Comparison of ENCODE assay signal across 1 cellular context in genomic region chr12:6764011-6764828, GRCh38.
TF ChIP-seq lines count a peak whose summit lies in the region.

No MANE protein-coding gene starts in this region.

TF ChIP-seq in H1, 55 proteins besides CTCF, POLR2A, EP300 and RAD21:
- TF ChIP-seq E2F6 (IDR thresholded peaks at IDR 0.05) (no peak), FOSL1 (IDR thresholded peaks at IDR 0.05; ENCODE audit: insufficient read depth, low read depth, low read length) (no peak), EZH2 (IDR thresholded peaks at IDR 0.05; ENCODE audit: low read depth, low read length, severe bottlenecking) (no peak), RXRA (IDR thresholded peaks at IDR 0.05; ENCODE audit: insufficient read depth, low read depth, low read length) (no peak), SIN3A (conservative IDR thresholded peaks at IDR 0.05 in 1 of 2, IDR thresholded peaks at IDR 0.05 in 1 of 2; ENCODE audit: low read depth in 1 of 2, low read length in 2 of 2) (no peak), TCF12 (IDR thresholded peaks at IDR 0.05; ENCODE audit: low read depth, low read length) (0 out of 2 replicates have a peak, but pooled peaks have one; percentile 5), ASH2L (IDR thresholded peaks at IDR 0.05; ENCODE audit: low read length) (peak; percentile 62), SRF (IDR thresholded peaks at IDR 0.05; ENCODE audit: low read depth, low read length) (peak; percentile 100), CEBPB (IDR thresholded peaks at IDR 0.05; ENCODE audit: low read depth, low read length) (no peak), SP4 (IDR thresholded peaks at IDR 0.05; ENCODE audit: low read length) (no peak), HDAC2 (IDR thresholded peaks at IDR 0.05; ENCODE audit: borderline replicate concordance in 1 of 2, low read depth in 2 of 2, low read length in 2 of 2) (peak; percentile 68 to 98), BCL11A (IDR thresholded peaks at IDR 0.05; ENCODE audit: low read depth in 2 of 2, low read length in 2 of 2) (no peak), GTF2F1 (IDR thresholded peaks at IDR 0.05; ENCODE audit: borderline replicate concordance, low read depth, low read length) (no peak), ZNF274 (IDR thresholded peaks at IDR 0.05; ENCODE audit: borderline replicate concordance, extremely low read depth, low read length) (no peak), BRCA1 (IDR thresholded peaks at IDR 0.05; ENCODE audit: low read depth, low read length) (no peak; the same call in 1 of the 2 replicates), YY1 (IDR thresholded peaks at IDR 0.05; ENCODE audit: low read depth, low read length) (no peak), KDM4A (IDR thresholded peaks at IDR 0.05; ENCODE audit: low read depth, low read length, severe bottlenecking) (no peak), JUND (IDR thresholded peaks at IDR 0.05; ENCODE audit: low read length) (no peak; the same call in 1 of the 2 replicates), RFX5 (IDR thresholded peaks at IDR 0.05; ENCODE audit: borderline replicate concordance, low read depth, low read length) (peak; percentile 98), EGR1 (IDR thresholded peaks at IDR 0.05; ENCODE audit: borderline replicate concordance, low read depth, low read length) (peak; percentile 52; the same call in 1 of the 2 replicates), SIRT6 (IDR thresholded peaks at IDR 0.05; ENCODE audit: low read length) (no peak), CBX8 (IDR thresholded peaks at IDR 0.05; ENCODE audit: borderline replicate concordance, low read depth, low read length) (no peak), POLR2AphosphoS5 (IDR thresholded peaks at IDR 0.05; ENCODE audit: low read depth, low read length) (no peak), TAF7 (optimal IDR thresholded peaks at IDR 0.05; ENCODE audit: borderline replicate concordance, low read depth, low read length) (no peak), PHF8 (conservative IDR thresholded peaks at IDR 0.05; ENCODE audit: low read depth, low read length) (no peak), SAP30 (IDR thresholded peaks at IDR 0.05; ENCODE audit: insufficient read depth, insufficient replicate concordance, low read length) (no peak), TBP (IDR thresholded peaks at IDR 0.05; ENCODE audit: low read depth, low read length) (peak; percentile 60; the same call in 1 of the 2 replicates), SP1 (IDR thresholded peaks at IDR 0.05; ENCODE audit: low read depth, low read length) (peak; percentile 93), NANOG (IDR thresholded peaks at IDR 0.05; ENCODE audit: insufficient read depth, low read depth, low read length, poor library complexity, severe bottlenecking) (no peak), RBBP5 (IDR thresholded peaks at IDR 0.05; ENCODE audit: borderline replicate concordance, low read depth, low read length) (no peak), CTBP2 (IDR thresholded peaks at IDR 0.05; ENCODE audit: borderline replicate concordance, insufficient read depth, insufficient read length, low read length) (peak; percentile 75), BACH1 (IDR thresholded peaks at IDR 0.05; ENCODE audit: low read length) (peak; percentile 87), CREB1 (IDR thresholded peaks at IDR 0.05) (peak; percentile 47; the same call in 1 of the 2 replicates), SUZ12 (IDR thresholded peaks at IDR 0.05; ENCODE audit: low read length) (peak; percentile 47; the same call in 1 of the 2 replicates), POU5F1 (IDR thresholded peaks at IDR 0.05; ENCODE audit: low read depth, low read length) (peak; percentile 24; the same call in 1 of the 2 replicates), KDM5A (IDR thresholded peaks at IDR 0.05; ENCODE audit: low read length) (no peak), HDAC6 (IDR thresholded peaks at IDR 0.05; ENCODE audit: low read depth, low read length) (no peak), NRF1 (IDR thresholded peaks at IDR 0.05; ENCODE audit: low read depth, low read length) (no peak), SP2 (IDR thresholded peaks at IDR 0.05; ENCODE audit: low read length) (no peak), KDM1A (IDR thresholded peaks at IDR 0.05; ENCODE audit: borderline replicate concordance, low read length) (no peak), CBX5 (IDR thresholded peaks at IDR 0.05; ENCODE audit: low read depth, low read length) (no peak), USF2 (IDR thresholded peaks at IDR 0.05; ENCODE audit: low read length) (no peak), RNF2 (IDR thresholded peaks at IDR 0.05; ENCODE audit: borderline replicate concordance, low read depth, low read length, missing control alignments, poor library complexity, severe bottlenecking) (no peak), TAF1 (IDR thresholded peaks at IDR 0.05; ENCODE audit: low read depth, low read length) (no peak; the same call in 1 of the 2 replicates), JUN (IDR thresholded peaks at IDR 0.05; ENCODE audit: low read depth, low read length) (no peak), MAFK (IDR thresholded peaks at IDR 0.05; ENCODE audit: low read depth, low read length) (no peak), SIX5 (IDR thresholded peaks at IDR 0.05; ENCODE audit: low read depth, low read length) (no peak), GABPA (IDR thresholded peaks at IDR 0.05; ENCODE audit: borderline replicate concordance, insufficient read depth, low read length) (no peak), CHD2 (IDR thresholded peaks at IDR 0.05; ENCODE audit: low read length) (peak; percentile 82; the same call in 1 of the 2 replicates), CHD1 (IDR thresholded peaks at IDR 0.05; ENCODE audit: low read depth, low read length) (no peak), TEAD4 (IDR thresholded peaks at IDR 0.05; ENCODE audit: low read depth, low read length) (peak; percentile 62; the same call in 1 of the 2 replicates), ATF2 (IDR thresholded peaks at IDR 0.05; ENCODE audit: low read length) (no peak)
- TF ChIP-seq, protein P1, sequence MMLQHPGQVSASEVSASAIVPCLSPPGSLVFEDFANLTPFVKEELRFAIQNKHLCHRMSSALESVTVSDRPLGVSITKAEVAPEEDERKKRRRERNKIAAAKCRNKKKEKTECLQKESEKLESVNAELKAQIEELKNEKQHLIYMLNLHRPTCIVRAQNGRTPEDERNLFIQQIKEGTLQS (IDR thresholded peaks at IDR 0.05; ENCODE audit: insufficient read depth, low read depth, low read length) = no peak
- TF ChIP-seq, protein P2, sequence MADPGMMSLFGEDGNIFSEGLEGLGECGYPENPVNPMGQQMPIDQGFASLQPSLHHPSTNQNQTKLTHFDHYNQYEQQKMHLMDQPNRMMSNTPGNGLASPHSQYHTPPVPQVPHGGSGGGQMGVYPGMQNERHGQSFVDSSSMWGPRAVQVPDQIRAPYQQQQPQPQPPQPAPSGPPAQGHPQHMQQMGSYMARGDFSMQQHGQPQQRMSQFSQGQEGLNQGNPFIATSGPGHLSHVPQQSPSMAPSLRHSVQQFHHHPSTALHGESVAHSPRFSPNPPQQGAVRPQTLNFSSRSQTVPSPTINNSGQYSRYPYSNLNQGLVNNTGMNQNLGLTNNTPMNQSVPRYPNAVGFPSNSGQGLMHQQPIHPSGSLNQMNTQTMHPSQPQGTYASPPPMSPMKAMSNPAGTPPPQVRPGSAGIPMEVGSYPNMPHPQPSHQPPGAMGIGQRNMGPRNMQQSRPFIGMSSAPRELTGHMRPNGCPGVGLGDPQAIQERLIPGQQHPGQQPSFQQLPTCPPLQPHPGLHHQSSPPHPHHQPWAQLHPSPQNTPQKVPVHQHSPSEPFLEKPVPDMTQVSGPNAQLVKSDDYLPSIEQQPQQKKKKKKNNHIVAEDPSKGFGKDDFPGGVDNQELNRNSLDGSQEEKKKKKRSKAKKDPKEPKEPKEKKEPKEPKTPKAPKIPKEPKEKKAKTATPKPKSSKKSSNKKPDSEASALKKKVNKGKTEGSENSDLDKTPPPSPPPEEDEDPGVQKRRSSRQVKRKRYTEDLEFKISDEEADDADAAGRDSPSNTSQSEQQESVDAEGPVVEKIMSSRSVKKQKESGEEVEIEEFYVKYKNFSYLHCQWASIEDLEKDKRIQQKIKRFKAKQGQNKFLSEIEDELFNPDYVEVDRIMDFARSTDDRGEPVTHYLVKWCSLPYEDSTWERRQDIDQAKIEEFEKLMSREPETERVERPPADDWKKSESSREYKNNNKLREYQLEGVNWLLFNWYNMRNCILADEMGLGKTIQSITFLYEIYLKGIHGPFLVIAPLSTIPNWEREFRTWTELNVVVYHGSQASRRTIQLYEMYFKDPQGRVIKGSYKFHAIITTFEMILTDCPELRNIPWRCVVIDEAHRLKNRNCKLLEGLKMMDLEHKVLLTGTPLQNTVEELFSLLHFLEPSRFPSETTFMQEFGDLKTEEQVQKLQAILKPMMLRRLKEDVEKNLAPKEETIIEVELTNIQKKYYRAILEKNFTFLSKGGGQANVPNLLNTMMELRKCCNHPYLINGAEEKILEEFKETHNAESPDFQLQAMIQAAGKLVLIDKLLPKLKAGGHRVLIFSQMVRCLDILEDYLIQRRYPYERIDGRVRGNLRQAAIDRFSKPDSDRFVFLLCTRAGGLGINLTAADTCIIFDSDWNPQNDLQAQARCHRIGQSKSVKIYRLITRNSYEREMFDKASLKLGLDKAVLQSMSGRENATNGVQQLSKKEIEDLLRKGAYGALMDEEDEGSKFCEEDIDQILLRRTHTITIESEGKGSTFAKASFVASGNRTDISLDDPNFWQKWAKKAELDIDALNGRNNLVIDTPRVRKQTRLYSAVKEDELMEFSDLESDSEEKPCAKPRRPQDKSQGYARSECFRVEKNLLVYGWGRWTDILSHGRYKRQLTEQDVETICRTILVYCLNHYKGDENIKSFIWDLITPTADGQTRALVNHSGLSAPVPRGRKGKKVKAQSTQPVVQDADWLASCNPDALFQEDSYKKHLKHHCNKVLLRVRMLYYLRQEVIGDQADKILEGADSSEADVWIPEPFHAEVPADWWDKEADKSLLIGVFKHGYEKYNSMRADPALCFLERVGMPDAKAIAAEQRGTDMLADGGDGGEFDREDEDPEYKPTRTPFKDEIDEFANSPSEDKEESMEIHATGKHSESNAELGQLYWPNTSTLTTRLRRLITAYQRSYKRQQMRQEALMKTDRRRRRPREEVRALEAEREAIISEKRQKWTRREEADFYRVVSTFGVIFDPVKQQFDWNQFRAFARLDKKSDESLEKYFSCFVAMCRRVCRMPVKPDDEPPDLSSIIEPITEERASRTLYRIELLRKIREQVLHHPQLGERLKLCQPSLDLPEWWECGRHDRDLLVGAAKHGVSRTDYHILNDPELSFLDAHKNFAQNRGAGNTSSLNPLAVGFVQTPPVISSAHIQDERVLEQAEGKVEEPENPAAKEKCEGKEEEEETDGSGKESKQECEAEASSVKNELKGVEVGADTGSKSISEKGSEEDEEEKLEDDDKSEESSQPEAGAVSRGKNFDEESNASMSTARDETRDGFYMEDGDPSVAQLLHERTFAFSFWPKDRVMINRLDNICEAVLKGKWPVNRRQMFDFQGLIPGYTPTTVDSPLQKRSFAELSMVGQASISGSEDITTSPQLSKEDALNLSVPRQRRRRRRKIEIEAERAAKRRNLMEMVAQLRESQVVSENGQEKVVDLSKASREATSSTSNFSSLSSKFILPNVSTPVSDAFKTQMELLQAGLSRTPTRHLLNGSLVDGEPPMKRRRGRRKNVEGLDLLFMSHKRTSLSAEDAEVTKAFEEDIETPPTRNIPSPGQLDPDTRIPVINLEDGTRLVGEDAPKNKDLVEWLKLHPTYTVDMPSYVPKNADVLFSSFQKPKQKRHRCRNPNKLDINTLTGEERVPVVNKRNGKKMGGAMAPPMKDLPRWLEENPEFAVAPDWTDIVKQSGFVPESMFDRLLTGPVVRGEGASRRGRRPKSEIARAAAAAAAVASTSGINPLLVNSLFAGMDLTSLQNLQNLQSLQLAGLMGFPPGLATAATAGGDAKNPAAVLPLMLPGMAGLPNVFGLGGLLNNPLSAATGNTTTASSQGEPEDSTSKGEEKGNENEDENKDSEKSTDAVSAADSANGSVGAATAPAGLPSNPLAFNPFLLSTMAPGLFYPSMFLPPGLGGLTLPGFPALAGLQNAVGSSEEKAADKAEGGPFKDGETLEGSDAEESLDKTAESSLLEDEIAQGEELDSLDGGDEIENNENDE (IDR thresholded peaks at IDR 0.05; ENCODE audit: insufficient replicate concordance, low read length) = no peak
- TF ChIP-seq, protein P3, sequence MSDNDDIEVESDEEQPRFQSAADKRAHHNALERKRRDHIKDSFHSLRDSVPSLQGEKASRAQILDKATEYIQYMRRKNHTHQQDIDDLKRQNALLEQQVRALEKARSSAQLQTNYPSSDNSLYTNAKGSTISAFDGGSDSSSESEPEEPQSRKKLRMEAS (IDR thresholded peaks at IDR 0.05) = no peak
